ENCODE assay signal across 29 cellular contexts in the genomic region with DNA sequence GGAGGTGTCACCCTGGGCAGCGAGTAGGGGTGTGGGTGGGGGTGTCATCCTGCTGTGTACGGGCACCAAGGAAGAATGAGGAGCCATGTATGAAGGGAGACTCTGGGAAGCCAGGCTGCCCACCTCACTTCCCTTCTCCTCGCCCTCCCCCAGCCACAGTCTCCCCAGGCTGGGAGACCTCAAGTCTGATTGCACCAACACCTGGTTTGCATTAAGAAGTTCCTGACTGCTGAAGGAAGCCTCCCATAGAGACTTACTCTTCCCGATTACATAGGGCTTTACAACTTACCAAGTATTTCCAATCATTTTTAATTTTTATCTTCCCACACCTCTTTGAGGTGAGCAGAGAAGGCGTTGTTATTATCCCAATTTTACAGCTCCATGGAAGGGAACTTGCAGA. TPM values are rescaled to one million over a fixed set of nuclear protein-coding genes. Genes with fewer than 3 reads are reported as not detected.
DNase-seq lines count a peak whose midpoint lies in the region; ATAC-seq and TF ChIP-seq lines count a peak whose summit lies in the region.
"Had no signal": no experiment of that assay in that cellular context is flagged by ENCODE, and none has a peak within 500 bp of the region (broad histone marks: within the 10 kb centered on the region; RNA-seq: fewer than 3 reads in every experiment).

No MANE protein-coding gene starts in this region.

- BruUV-seq in A673 (replicated peaks; lab: Mats Ljungman, UMichigan): no TSS peak

- no peaks in the 10 kb centered on the region for H3K9me3 Mint-ChIP-seq in T-helper 2 cell treated with Interferon-gamma antibody and Interleukin-4, amounts not matched to agents 5 μg/mL and 100 μg/mL, for 36 hours
- H3K9me3 Mint-ChIP-seq: activated naive CD8-positive, alpha-beta T cell treated with anti-CD3 and anti-CD28 coated beads for 36 hours; effector memory CD8-positive, alpha-beta T cell; immature natural killer cell; stimulated activated effector memory CD8-positive, alpha-beta T cell treated with anti-CD3 and anti-CD28 coated beads, Interleukin-12 subunit alpha, Interleukin-12 subunit beta, amount 100 ng/mL, for 72 hours had no signal

- no peaks in the 10 kb centered on the region for H3K9me3 ChIP-seq in A673 (ENCODE audit: low read depth, low read length, poor library complexity, severe bottlenecking)
- no peaks in the 10 kb centered on the region for H3K9me3 ChIP-seq in GM23248 (ENCODE audit: low read depth)
- no peaks in the 10 kb centered on the region for H3K9me3 ChIP-seq in SK-N-MC (ENCODE audit: low read depth, low read length)
- H3K9me3 ChIP-seq: ascending aorta, Peyer's patch, right lobe of liver, testis had no signal

- H3K9ac ChIP-seq in GM23248: no peak overlapping the region
- no peak overlapping the region for H3K9ac ChIP-seq in SK-N-MC (ENCODE audit: insufficient read length)
- H3K9ac ChIP-seq: parathyroid adenoma had no signal

- peaks cover 9% of the 10 kb centered on the region for H3K27me3 Mint-ChIP-seq in T-helper 2 cell treated with Interferon-gamma antibody and Interleukin-4, amounts not matched to agents 5 μg/mL and 100 μg/mL, for 36 hours (ENCODE audit: low read depth)
- H3K27me3 Mint-ChIP-seq: activated naive CD8-positive, alpha-beta T cell treated with anti-CD3 and anti-CD28 coated beads for 36 hours; effector memory CD8-positive, alpha-beta T cell had no signal

- no peaks in the 10 kb centered on the region for H3K9me2 ChIP-seq in GM23248 (ENCODE audit: insufficient read depth)

- no peak overlapping the region for H3K4me3 Mint-ChIP-seq in T-helper 2 cell treated with Interferon-gamma antibody and Interleukin-4, amounts not matched to agents 5 μg/mL and 100 μg/mL, for 36 hours
- H3K4me3 Mint-ChIP-seq: activated naive CD8-positive, alpha-beta T cell treated with anti-CD3 and anti-CD28 coated beads for 36 hours; effector memory CD8-positive, alpha-beta T cell; stimulated activated effector memory CD8-positive, alpha-beta T cell treated with anti-CD3 and anti-CD28 coated beads, Interleukin-12 subunit alpha, Interleukin-12 subunit beta, amount 100 ng/mL, for 72 hours had no signal

- H3K4me1 ChIP-seq in A673 (ENCODE audit: insufficient read depth, low read length, poor library complexity, severe bottlenecking) (peaks cover 23% of the 10 kb centered on the region), GM23248 (ENCODE audit: insufficient read depth) (0 out of 2 replicates have a peak, but pooled peaks cover 4% of the 10 kb centered on the region)
- H3K4me1 ChIP-seq: parathyroid adenoma had no signal

- no peak overlapping the region for H2AFZ ChIP-seq in GM23248
- H2AFZ ChIP-seq: parathyroid adenoma had no signal

- no peaks in the 10 kb centered on the region for H3F3A ChIP-seq in GM23248 (ENCODE audit: insufficient read depth)

- H3K27ac ChIP-seq in A673 (ENCODE audit: low read depth, low read length, poor library complexity, severe bottlenecking): no peak overlapping the region
- H3K27ac ChIP-seq in GM23248: no peak overlapping the region
- peak overlapping the region; percentile 56; the same call in 1 of the 2 replicates for H3K27ac ChIP-seq in SK-N-MC
- H3K27ac ChIP-seq: ascending aorta, parathyroid adenoma, Peyer's patch, right lobe of liver, testis had no signal

- H3K4me3 ChIP-seq in A673 (ENCODE audit: low read depth, low read length, poor library complexity, severe bottlenecking): no peak overlapping the region
- no peak overlapping the region for H3K4me3 ChIP-seq in GM23248
- peak overlapping the region; percentile 47; the same call in 1 of the 2 replicates for H3K4me3 ChIP-seq in SK-N-MC
- H3K4me3 ChIP-seq: ascending aorta, Peyer's patch, right lobe of liver, testis had no signal

- ATAC-seq in GM18907 (IDR thresholded peaks at IDR 0.05; ENCODE audit: unreplicated experiment) (no peak), esophagus mucosa (no peak)
- ATAC-seq: effector memory CD8-positive, alpha-beta T cell; left colon; stimulated activated effector memory CD8-positive, alpha-beta T cell treated with anti-CD3 and anti-CD28 coated beads, Interleukin-12 subunit alpha, Interleukin-12 subunit beta, amount 100 ng/mL, for 72 hours had no signal

- no peaks in the 10 kb centered on the region for H3K27me3 ChIP-seq in A673 (replicated peaks; ENCODE audit: insufficient read depth, low read depth, low read length, poor library complexity)
- H3K27me3 ChIP-seq in GM23248 (replicated peaks; ENCODE audit: insufficient read depth): peaks cover 8% of the 10 kb centered on the region; the same call in 1 of the 2 replicates
- H3K27me3 ChIP-seq: ascending aorta, Peyer's patch, right lobe of liver, testis had no signal

- H4K20me1 ChIP-seq in GM23248 (ENCODE audit: insufficient read depth): no peaks in the 10 kb centered on the region

- POLR2A ChIA-PET in A673 (lab: Charles Lee; ENCODE audit: low non-redundant PET): no interaction called here

- in situ Hi-C loops in GM23248 (cut with MboI): no loop called here

- H3K4me2 ChIP-seq in GM23248 (ENCODE audit: unreplicated experiment): no peak overlapping the region

- intact Hi-C loops in A673 (cut with micrococcal nuclease; ENCODE audit: unreplicated experiment): no loop called here

- no peak for TF ChIP-seq CTCF in A673 (conservative IDR thresholded peaks at IDR 0.05; ENCODE audit: low read depth, low read length)

- WGBS in GM23248 (ENCODE audit: low coverage in 1 of 2, low lambda C conversion rate in 2 of 2, missing lambda C conversion rate in 2 of 2), 2 experiments: 47 to 57% methylated on average over 3 to 5 of the region's 5 CpGs

- H3K4me1 Mint-ChIP-seq in T-helper 2 cell treated with Interferon-gamma antibody and Interleukin-4, amounts not matched to agents 5 μg/mL and 100 μg/mL, for 36 hours (ENCODE audit: low read depth): peaks cover 39% of the 10 kb centered on the region

- H3K79me2 ChIP-seq in GM23248 (ENCODE audit: insufficient read depth): no peaks in the 10 kb centered on the region
- H3K79me2 ChIP-seq: parathyroid adenoma had no signal

- CTCF ChIA-PET in A673 (lab: Charles Lee): no interaction called here

- no peak overlapping the region for H3K27ac Mint-ChIP-seq in T-helper 2 cell treated with Interferon-gamma antibody and Interleukin-4, amounts not matched to agents 5 μg/mL and 100 μg/mL, for 36 hours
- H3K27ac Mint-ChIP-seq: activated naive CD8-positive, alpha-beta T cell treated with anti-CD3 and anti-CD28 coated beads for 36 hours; immature natural killer cell; stimulated activated effector memory CD8-positive, alpha-beta T cell treated with anti-CD3 and anti-CD28 coated beads, Interleukin-12 subunit alpha, Interleukin-12 subunit beta, amount 100 ng/mL, for 72 hours had no signal

- DNase-seq in A673 (ENCODE audit: low spot score) (peak; percentile 55), GM23248 (peak; percentile 66), SK-N-MC (ENCODE audit: low read depth, low spot score) (no peak), fibroblast of the conjunctiva (ENCODE audit: low read depth) (peak; percentile 57), UCSD-AML1 (lab: John Stamatoyannopoulos, UW; ENCODE audit: unreplicated experiment) (no peak)
- no peak for DNase-seq in T-helper 2 cell treated with Interferon-gamma antibody and Interleukin-4, amounts not matched to agents 5 μg/mL and 100 μg/mL, for 36 hours (ENCODE audit: low spot score)
- DNase-seq: activated naive CD8-positive, alpha-beta T cell treated with anti-CD3 and anti-CD28 coated beads for 36 hours; activated T-cell treated with anti-CD3 and anti-CD28 coated beads for 4 hours; cortex of kidney; effector memory CD8-positive, alpha-beta T cell; erythroblast; GDM1; hypothalamus; immature natural killer cell; left colon; NCI-H1092 treated with DMSO at 0.1 percent for 48 hours; NCI-H1930; NCI-H526 treated with DMSO at 0.1 percent for 48 hours; Peyer's patch; right lobe of liver; SIG-M5; stimulated activated CD4-positive, alpha-beta T cell treated with anti-CD3 and anti-CD28 coated beads, Interleukin-12 subunit alpha, Interleukin-12 subunit beta, amount 100 ng/mL, for 4 hours; stimulated activated CD4-positive, alpha-beta T cell treated with anti-CD3 and anti-CD28 coated beads, Interleukin-4, amount 100 ng/mL, for 1 hour; testis had no signal

- H3K36me3 ChIP-seq in A673 (ENCODE audit: insufficient read depth, low read length, poor library complexity, severe bottlenecking): no peaks in the 10 kb centered on the region
- no peaks in the 10 kb centered on the region for H3K36me3 ChIP-seq in GM23248 (ENCODE audit: low read depth)
- no peaks in the 10 kb centered on the region for H3K36me3 ChIP-seq in SK-N-MC (ENCODE audit: insufficient read depth, low read length)
- H3K36me3 ChIP-seq: ascending aorta, Peyer's patch, right lobe of liver had no signal

- no peaks in the 10 kb centered on the region for H3K36me3 Mint-ChIP-seq in T-helper 2 cell treated with Interferon-gamma antibody and Interleukin-4, amounts not matched to agents 5 μg/mL and 100 μg/mL, for 36 hours (ENCODE audit: low read depth)
- H3K36me3 Mint-ChIP-seq: activated naive CD8-positive, alpha-beta T cell treated with anti-CD3 and anti-CD28 coated beads for 36 hours; immature natural killer cell; stimulated activated effector memory CD8-positive, alpha-beta T cell treated with anti-CD3 and anti-CD28 coated beads, Interleukin-12 subunit alpha, Interleukin-12 subunit beta, amount 100 ng/mL, for 72 hours had no signal

RNA-seq across cellular contexts. Expression of a gene that starts 29.5 kb away (rescaled TPM):
- 31.0 and 43.0 TPM in 2 replicates for total RNA-seq in A673 (2021)
- 34.0 and 50.1 TPM in 2 replicates for total RNA-seq in GM23248 (2014; rRNA removed; shearing (Covaris generic))
- 30.8 and 30.9 TPM in 2 replicates for polyA plus RNA-seq in GM23248 (2016; fragmentation: Nextera tagmentation; extraction: Ambion mirVana)
- 35.6 TPM for total RNA-seq in esophagus mucosa

Comparison
In these comparisons a context has a peak if more than half of its experiments do, and no peak if none do; other contexts are left out.
1. DNase-seq: peak in A673 (single experiment), GM23248 (single experiment) and fibroblast of the conjunctiva (single experiment); none in SK-N-MC (single experiment), T-helper 2 cell treated with Interferon-gamma antibody and Interleukin-4, amounts not matched to agents 5 μg/mL and 100 μg/mL, for 36 hours (single experiment) and UCSD-AML1 (single experiment).